Comparison of ENCODE assay signal across 8 cellular contexts in genomic region chr20:35243317-35243716, GRCh38. TPM values are rescaled to one million over a fixed set of nuclear protein-coding genes. Genes with fewer than 3 reads are reported as not detected.
"Had no signal": no experiment of that assay in that cellular context is flagged by ENCODE, and none has a peak within 500 bp of the region (broad histone marks: within the 10 kb centered on the region; RNA-seq: fewer than 3 reads in every experiment).

No MANE protein-coding gene starts in this region.

- ATAC-seq: HepG2 had no signal

- FAIRE-seq: HepG2, HTR-8/SVneo had no signal

- H3K4me3 Mint-ChIP-seq: IgD-negative memory B cell had no signal

- H3K27ac ChIP-seq: HL-60 had no signal

- DNase-seq: IMR-90, KBM-7, KG1 had no signal

- H3K27ac Mint-ChIP-seq: IgD-negative memory B cell had no signal

RNA-seq across cellular contexts. Expression of gene FAM83C, which starts 48.9 kb away (rescaled TPM):
- total RNA-seq: HepG2, HT1080, IMR-90 had no signal
- polyA plus RNA-seq: IgD-negative memory B cell had no signal
